In the genomic region with DNA sequence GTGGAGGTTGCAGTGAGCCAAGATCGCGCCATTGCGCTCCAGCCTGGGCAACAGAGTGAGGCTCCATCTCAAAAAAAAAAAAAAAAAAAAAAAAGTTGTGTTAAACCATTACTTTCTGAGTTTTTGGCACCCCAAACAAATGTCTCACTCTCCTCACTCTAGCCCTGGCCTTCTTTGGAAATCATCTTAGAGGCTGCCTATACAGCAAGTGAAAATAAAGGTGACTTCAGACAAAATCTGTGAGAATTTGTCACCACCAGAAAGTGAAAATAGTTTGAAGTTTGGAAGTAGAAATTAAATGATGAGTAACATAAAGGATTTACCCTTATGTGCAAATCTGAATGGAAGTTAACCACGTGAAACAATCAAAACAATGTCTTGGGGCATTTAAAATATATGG, we compare ENCODE assay signal across 16 cellular contexts. TPM values are rescaled to one million over a fixed set of nuclear protein-coding genes. Genes with fewer than 3 reads are reported as not detected.
DNase-seq lines count a peak whose midpoint lies in the region; ATAC-seq and TF ChIP-seq lines count a peak whose summit lies in the region.
"Had no signal": no experiment of that assay in that cellular context is flagged by ENCODE, and none has a peak within 500 bp of the region (broad histone marks: within the 10 kb centered on the region; RNA-seq: fewer than 3 reads in every experiment).

No MANE protein-coding gene starts in this region.

- H3K9me3 Mint-ChIP-seq in activated CD8-positive, alpha-beta T cell treated with anti-CD3 and anti-CD28 coated beads for 36 hours = no peaks in the 10 kb centered on the region
- H3K9me3 Mint-ChIP-seq in activated CD8-positive, alpha-beta T cell treated with anti-CD3 and anti-CD28 coated beads, Interleukin-2, amount 10 ng/mL, durations not matched to agents 7 days and 5 days (ENCODE audit: insufficient read depth) = no peaks in the 10 kb centered on the region
- H3K9me3 Mint-ChIP-seq in activated T-cell treated with anti-CD3 and anti-CD28 coated beads, Interleukin-2, amount 50 U/mL, for 72 hours = no peaks in the 10 kb centered on the region
- H3K9me3 Mint-ChIP-seq in stimulated activated naive CD8-positive, alpha-beta T cell treated with anti-CD3 and anti-CD28 coated beads, Interleukin-15, amount 100 ng/mL, for 72 hours = no peaks in the 10 kb centered on the region
- H3K9me3 Mint-ChIP-seq: CD4-positive, alpha-beta memory T cell; HFFc6 had no signal

- no peak overlapping the region for H3K4me3 Mint-ChIP-seq in activated CD8-positive, alpha-beta T cell treated with anti-CD3 and anti-CD28 coated beads for 36 hours
- no peak overlapping the region for H3K4me3 Mint-ChIP-seq in activated CD8-positive, alpha-beta T cell treated with anti-CD3 and anti-CD28 coated beads, Interleukin-2, amount 10 ng/mL, durations not matched to agents 7 days and 5 days
- no peak overlapping the region for H3K4me3 Mint-ChIP-seq in activated T-cell treated with anti-CD3 and anti-CD28 coated beads, Interleukin-2, amount 50 U/mL, for 72 hours
- H3K4me3 Mint-ChIP-seq in stimulated activated naive CD8-positive, alpha-beta T cell treated with anti-CD3 and anti-CD28 coated beads, Interleukin-15, amount 100 ng/mL, for 72 hours = no peak overlapping the region
- H3K4me3 Mint-ChIP-seq: CD4-positive, alpha-beta memory T cell; HFFc6 had no signal

- no peak for TF ChIP-seq CTCF in activated CD8-positive, alpha-beta T cell treated with anti-CD3 and anti-CD28 coated beads for 36 hours (IDR thresholded peaks at IDR 0.05)

- peaks cover 26% of the 10 kb centered on the region for H3K4me1 Mint-ChIP-seq in activated CD8-positive, alpha-beta T cell treated with anti-CD3 and anti-CD28 coated beads for 36 hours (ENCODE audit: low read depth)
- peaks cover 23% of the 10 kb centered on the region for H3K4me1 Mint-ChIP-seq in activated CD8-positive, alpha-beta T cell treated with anti-CD3 and anti-CD28 coated beads, Interleukin-2, amount 10 ng/mL, durations not matched to agents 7 days and 5 days (ENCODE audit: low read depth)
- H3K4me1 Mint-ChIP-seq in activated T-cell treated with anti-CD3 and anti-CD28 coated beads, Interleukin-2, amount 50 U/mL, for 72 hours (ENCODE audit: low read depth) = peaks cover 45% of the 10 kb centered on the region
- H3K4me1 Mint-ChIP-seq in stimulated activated naive CD8-positive, alpha-beta T cell treated with anti-CD3 and anti-CD28 coated beads, Interleukin-15, amount 100 ng/mL, for 72 hours = peaks cover 36% of the 10 kb centered on the region

- H3K27ac Mint-ChIP-seq in activated CD8-positive, alpha-beta T cell treated with anti-CD3 and anti-CD28 coated beads for 36 hours = no peak overlapping the region
- H3K27ac Mint-ChIP-seq in activated CD8-positive, alpha-beta T cell treated with anti-CD3 and anti-CD28 coated beads, Interleukin-2, amount 10 ng/mL, durations not matched to agents 7 days and 5 days = no peak overlapping the region
- H3K27ac Mint-ChIP-seq in activated T-cell treated with anti-CD3 and anti-CD28 coated beads, Interleukin-2, amount 50 U/mL, for 72 hours = no peak overlapping the region
- H3K27ac Mint-ChIP-seq in stimulated activated naive CD8-positive, alpha-beta T cell treated with anti-CD3 and anti-CD28 coated beads, Interleukin-15, amount 100 ng/mL, for 72 hours = no peak overlapping the region
- H3K27ac Mint-ChIP-seq: CD4-positive, alpha-beta memory T cell; HFFc6 had no signal

- CTCF ChIA-PET in activated CD8-positive, alpha-beta T cell treated with anti-CD3 and anti-CD28 coated beads for 36 hours (lab: Charles Lee) = interaction anchor here (0.9 kb wide), 1 partner anchor 83 kb away, joined by 3 read pairs; no protein-coding TSS in a partner anchor
- CTCF ChIA-PET in activated CD8-positive, alpha-beta T cell treated with anti-CD3 and anti-CD28 coated beads, Interleukin-2, amount 10 ng/mL, durations not matched to agents 7 days and 5 days (lab: Charles Lee) = interaction anchor here (10.0 kb wide), 1 partner anchor 6 kb away, joined by 183 read pairs; a partner anchor contains a TSS

- no peak for DNase-seq in activated CD8-positive, alpha-beta T cell treated with anti-CD3 and anti-CD28 coated beads for 36 hours
- no peak for DNase-seq in activated CD8-positive, alpha-beta T cell treated with anti-CD3 and anti-CD28 coated beads, Interleukin-2, amount 10 ng/mL, durations not matched to agents 7 days and 5 days
- no peak for DNase-seq in activated T-cell treated with anti-CD3 and anti-CD28 coated beads, Interleukin-2, amount 50 U/mL, for 72 hours
- DNase-seq in activated T-cell treated with anti-CD3 and anti-CD28 coated beads, Interleukin-2, amount 50 U/mL, for 48 hours = no peak
- DNase-seq in stimulated activated naive CD8-positive, alpha-beta T cell treated with anti-CD3 and anti-CD28 coated beads, Interleukin-15, amount 100 ng/mL, for 72 hours = no peak
- DNase-seq in stimulated activated naive CD8-positive, alpha-beta T cell treated with anti-CD3 and anti-CD28 coated beads, Interleukin-15, Interleukin-2, amounts not matched to agents 100 U/mL and 50 U/mL, for 24 hours = no peak
- DNase-seq in GM19238 (ENCODE audit: insufficient read length, low spot score) = no peak
- DNase-seq: C1 segment of cervical spinal cord; Calu3; CD4-positive, alpha-beta memory T cell; COR-L47; DMS53; DMS79 treated with DMSO at 0.1 percent for 48 hours; GF-D8; GOT3; HFFc6 had no signal

- POLR2A ChIA-PET in activated CD8-positive, alpha-beta T cell treated with anti-CD3 and anti-CD28 coated beads for 36 hours (lab: Charles Lee) = no interaction called here
- POLR2A ChIA-PET in activated CD8-positive, alpha-beta T cell treated with anti-CD3 and anti-CD28 coated beads, Interleukin-2, amount 10 ng/mL, durations not matched to agents 7 days and 5 days (lab: Charles Lee) = no interaction called here

- peak; percentile 45 for ATAC-seq in activated CD8-positive, alpha-beta T cell treated with anti-CD3 and anti-CD28 coated beads for 36 hours
- ATAC-seq in activated CD8-positive, alpha-beta T cell treated with anti-CD3 and anti-CD28 coated beads, Interleukin-2, amount 10 ng/mL, durations not matched to agents 7 days and 5 days = no peak
- ATAC-seq in activated T-cell treated with anti-CD3 and anti-CD28 coated beads, Interleukin-2, amount 50 U/mL, for 72 hours (replicated peaks in 1 of 2) = peak; percentile 50 to 55
- peak; percentile 53 for ATAC-seq in stimulated activated naive CD8-positive, alpha-beta T cell treated with anti-CD3 and anti-CD28 coated beads, Interleukin-15, amount 100 ng/mL, for 72 hours
- ATAC-seq in stimulated activated naive CD8-positive, alpha-beta T cell treated with anti-CD3 and anti-CD28 coated beads, Interleukin-15, Interleukin-2, amounts not matched to agents 100 U/mL and 50 U/mL, for 24 hours = no peak

- H3K27me3 Mint-ChIP-seq in activated CD8-positive, alpha-beta T cell treated with anti-CD3 and anti-CD28 coated beads for 36 hours = no peaks in the 10 kb centered on the region
- H3K27me3 Mint-ChIP-seq in activated CD8-positive, alpha-beta T cell treated with anti-CD3 and anti-CD28 coated beads, Interleukin-2, amount 10 ng/mL, durations not matched to agents 7 days and 5 days (ENCODE audit: low read depth) = peaks cover 4% of the 10 kb centered on the region
- no peaks in the 10 kb centered on the region for H3K27me3 Mint-ChIP-seq in activated T-cell treated with anti-CD3 and anti-CD28 coated beads, Interleukin-2, amount 50 U/mL, for 72 hours (ENCODE audit: low read depth)
- H3K27me3 Mint-ChIP-seq in stimulated activated naive CD8-positive, alpha-beta T cell treated with anti-CD3 and anti-CD28 coated beads, Interleukin-15, amount 100 ng/mL, for 72 hours = no peaks in the 10 kb centered on the region
- H3K27me3 Mint-ChIP-seq: CD4-positive, alpha-beta memory T cell had no signal

- H3K36me3 Mint-ChIP-seq in activated CD8-positive, alpha-beta T cell treated with anti-CD3 and anti-CD28 coated beads for 36 hours (ENCODE audit: low read depth) = no peaks in the 10 kb centered on the region
- H3K36me3 Mint-ChIP-seq in activated CD8-positive, alpha-beta T cell treated with anti-CD3 and anti-CD28 coated beads, Interleukin-2, amount 10 ng/mL, durations not matched to agents 7 days and 5 days (ENCODE audit: low read depth) = no peaks in the 10 kb centered on the region
- no peaks in the 10 kb centered on the region for H3K36me3 Mint-ChIP-seq in activated T-cell treated with anti-CD3 and anti-CD28 coated beads, Interleukin-2, amount 50 U/mL, for 72 hours (ENCODE audit: insufficient read depth in 2 of 2)
- H3K36me3 Mint-ChIP-seq: CD4-positive, alpha-beta memory T cell had no signal

- intact Hi-C loops in activated CD8-positive, alpha-beta T cell treated with anti-CD3 and anti-CD28 coated beads for 36 hours (cut with micrococcal nuclease) = no loop called here

RNA-seq across cellular contexts. Expression of a gene that starts 7.2 kb away (rescaled TPM):
- 10 to 100 TPM; 34.8 to 36.6 TPM for total RNA-seq in activated CD8-positive, alpha-beta T cell treated with anti-CD3 and anti-CD28 coated beads for 36 hours
- 10 to 100 TPM; 45.8 to 52.8 TPM for total RNA-seq in activated CD8-positive, alpha-beta T cell treated with anti-CD3 and anti-CD28 coated beads, Interleukin-2, amount 10 ng/mL, durations not matched to agents 7 days and 5 days
- total RNA-seq in activated T-cell treated with anti-CD3 and anti-CD28 coated beads, Interleukin-2, amount 50 U/mL, for 72 hours = 10 to 100 TPM; 42.9 to 52.2 TPM

Comparison
In these comparisons a context has a peak if more than half of its experiments do, and no peak if none do; other contexts are left out.
1. ATAC-seq: peak in activated CD8-positive, alpha-beta T cell treated with anti-CD3 and anti-CD28 coated beads for 36 hours (single experiment), activated T-cell treated with anti-CD3 and anti-CD28 coated beads, Interleukin-2, amount 50 U/mL, for 72 hours (2 of 2) and stimulated activated naive CD8-positive, alpha-beta T cell treated with anti-CD3 and anti-CD28 coated beads, Interleukin-15, amount 100 ng/mL, for 72 hours (single experiment); none in activated CD8-positive, alpha-beta T cell treated with anti-CD3 and anti-CD28 coated beads, Interleukin-2, amount 10 ng/mL, durations not matched to agents 7 days and 5 days (single experiment) and stimulated activated naive CD8-positive, alpha-beta T cell treated with anti-CD3 and anti-CD28 coated beads, Interleukin-15, Interleukin-2, amounts not matched to agents 100 U/mL and 50 U/mL, for 24 hours (single experiment).